15 cellular contexts compared by ENCODE assay signal in the genomic region with DNA sequence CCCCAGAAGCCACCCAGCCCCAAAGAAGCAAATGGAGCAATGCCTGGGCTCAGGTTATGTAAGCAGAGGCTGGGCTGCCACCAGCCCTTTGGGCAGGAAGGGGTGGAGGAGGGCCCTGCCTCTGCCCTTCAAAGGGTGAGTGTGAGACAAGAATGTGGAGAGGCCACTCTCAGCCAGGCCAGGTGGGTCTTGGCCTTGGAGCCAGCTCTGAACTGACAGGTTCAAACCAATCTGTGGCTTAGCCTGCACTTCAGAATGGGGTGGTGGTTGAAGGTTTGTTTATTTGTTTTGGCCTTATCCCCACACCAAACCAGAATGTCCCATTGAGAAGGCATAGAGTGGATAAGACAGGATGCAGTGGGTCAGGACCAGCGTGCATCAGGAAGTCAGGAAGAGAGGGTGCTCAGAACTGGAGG. TPM values are rescaled to one million over a fixed set of nuclear protein-coding genes. Genes with fewer than 3 reads are reported as not detected.
DNase-seq lines count a peak whose midpoint lies in the region; ATAC-seq and TF ChIP-seq lines count a peak whose summit lies in the region.
"Had no signal": no experiment of that assay in that cellular context is flagged by ENCODE, and none has a peak within 500 bp of the region (broad histone marks: within the 10 kb centered on the region; RNA-seq: fewer than 3 reads in every experiment).

No MANE protein-coding gene starts in this region.

- H3K4me1 ChIP-seq in foreskin keratinocyte (peaks cover 38% of the 10 kb centered on the region), heart right ventricle (peaks cover 0 to 5% (median 0%) of the 10 kb centered on the region in 9 donors)
- H3K4me1 ChIP-seq in CD8-positive, alpha-beta T cell (ENCODE audit: insufficient read depth, low read length): no peaks in the 10 kb centered on the region

- no peak overlapping the region for H3K27ac ChIP-seq in foreskin keratinocyte
- no peak overlapping the region for H3K27ac ChIP-seq in heart right ventricle
- H3K27ac ChIP-seq in CD8-positive, alpha-beta T cell (ENCODE audit: low read depth, low read length): no peak overlapping the region

- 57 to 69% methylated on average over 1 of the region's 1 CpG for WGBS in heart right ventricle, 2 donors

- H3K9me3 Mint-ChIP-seq in HFFc6: peaks cover 3% of the 10 kb centered on the region
- no peaks in the 10 kb centered on the region for H3K9me3 Mint-ChIP-seq in CD8-positive, alpha-beta T cell
- H3K9me3 Mint-ChIP-seq: activated T-cell treated with anti-CD3 and anti-CD28 coated beads, Interleukin-2, amount 50 U/mL, for 4 hours; CD8-positive, alpha-beta memory T cell had no signal

- H3K9me3 ChIP-seq in heart right ventricle: no peaks in the 10 kb centered on the region
- H3K9me3 ChIP-seq in CD8-positive, alpha-beta T cell (ENCODE audit: low read length): no peaks in the 10 kb centered on the region

- H3K36me3 Mint-ChIP-seq in HFFc6 (ENCODE audit: low read depth): peaks cover 4% of the 10 kb centered on the region
- H3K36me3 Mint-ChIP-seq in CD8-positive, alpha-beta T cell: no peaks in the 10 kb centered on the region
- H3K36me3 Mint-ChIP-seq: CD8-positive, alpha-beta memory T cell had no signal

- DNase-seq in HFF-Myc (ENCODE audit: extremely low read depth, low read depth) (peak; percentile 7), SW480 (ENCODE audit: low spot score) (peak; percentile 89), foreskin keratinocyte (peak; percentile 25 to 39), ureter (ENCODE audit: low spot score) (peak; percentile 76), heart right ventricle (no peak), HFFc6 (no peak)
- no peak for DNase-seq in CD8-positive, alpha-beta T cell
- DNase-seq: activated T-cell treated with anti-CD3 and anti-CD28 coated beads, Interleukin-2, amount 50 U/mL, for 4 hours; amygdala; CD8-positive, alpha-beta memory T cell; effector CD4-positive, alpha-beta T cell; NCI-H226 had no signal

- no peak overlapping the region for H3K4me3 Mint-ChIP-seq in HFFc6
- H3K4me3 Mint-ChIP-seq in CD8-positive, alpha-beta T cell: no peak overlapping the region
- H3K4me3 Mint-ChIP-seq: activated T-cell treated with anti-CD3 and anti-CD28 coated beads, Interleukin-2, amount 50 U/mL, for 4 hours; CD8-positive, alpha-beta memory T cell had no signal

- POLR2A ChIA-PET in CD8-positive, alpha-beta T cell (lab: Charles Lee): no interaction called here

- CTCF ChIA-PET in CD8-positive, alpha-beta T cell (lab: Charles Lee): interaction anchor here (1.7 to 4.4 kb wide), 2 partner anchors 19 to 91 kb away, joined by 4 to 25 read pairs; no protein-coding TSS in a partner anchor

- TF ChIP-seq CTCF in HFF-Myc (IDR thresholded peaks at IDR 0.05; ENCODE audit: low read depth, low read length, missing control alignments): no peak
- no peak for TF ChIP-seq CTCF in foreskin keratinocyte (conservative IDR thresholded peaks at IDR 0.05)
- no peak for TF ChIP-seq CTCF in heart right ventricle (IDR thresholded peaks at IDR 0.05)
- no peak for TF ChIP-seq CTCF in HFFc6 (IDR thresholded peaks at IDR 0.05)
- TF ChIP-seq CTCF in CD8-positive, alpha-beta T cell (IDR thresholded peaks at IDR 0.05): no peak

- H3K27me3 Mint-ChIP-seq in HFFc6 (ENCODE audit: insufficient read depth): peaks cover 3% of the 10 kb centered on the region; the same call in 1 of the 2 replicates
- H3K27me3 Mint-ChIP-seq in CD8-positive, alpha-beta T cell (ENCODE audit: low read depth): peaks cover 3% of the 10 kb centered on the region

- H3K4me1 Mint-ChIP-seq in HFFc6 (ENCODE audit: low read depth): peaks cover 47% of the 10 kb centered on the region
- H3K4me1 Mint-ChIP-seq in CD8-positive, alpha-beta T cell (ENCODE audit: low read depth): peaks cover 2% of the 10 kb centered on the region

- no peak overlapping the region for H3K27ac Mint-ChIP-seq in HFFc6
- H3K27ac Mint-ChIP-seq in CD8-positive, alpha-beta T cell: no peak overlapping the region
- H3K27ac Mint-ChIP-seq: CD8-positive, alpha-beta memory T cell had no signal

- no peaks in the 10 kb centered on the region for H3K36me3 ChIP-seq in heart right ventricle
- no peaks in the 10 kb centered on the region for H3K36me3 ChIP-seq in CD8-positive, alpha-beta T cell (ENCODE audit: insufficient read depth, low read length)

- H3K4me3 ChIP-seq in HFF-Myc (replicated peaks; ENCODE audit: low read depth, low read length): no peak overlapping the region
- no peak overlapping the region for H3K4me3 ChIP-seq in heart right ventricle
- H3K4me3 ChIP-seq in CD8-positive, alpha-beta T cell (ENCODE audit: low read depth, low read length): no peak overlapping the region

- no peak for ATAC-seq in foreskin keratinocyte
- no peak for ATAC-seq in heart right ventricle
- no peak for ATAC-seq in CD8-positive, alpha-beta T cell
- ATAC-seq: activated T-cell treated with anti-CD3 and anti-CD28 coated beads, Interleukin-2, amount 50 U/mL, for 4 hours had no signal

- H3K27me3 ChIP-seq in foreskin keratinocyte: no peaks in the 10 kb centered on the region
- no peaks in the 10 kb centered on the region for H3K27me3 ChIP-seq in heart right ventricle
- H3K27me3 ChIP-seq in CD8-positive, alpha-beta T cell (ENCODE audit: insufficient read depth, low read length): no peaks in the 10 kb centered on the region

- intact Hi-C loops in heart right ventricle (cut with DNase I): no loop called here
- intact Hi-C loops in CD8-positive, alpha-beta T cell (cut with DNase I, micrococcal nuclease): no loop called here

RNA-seq across cellular contexts. Expression of gene C1orf116, which starts 29.8 kb away (rescaled TPM):
- 76.9 and 78.2 TPM in 2 replicates for total RNA-seq in foreskin keratinocyte
- 56.6 and 69.5 TPM in 2 replicates for polyA plus RNA-seq in foreskin keratinocyte
- total RNA-seq in ureter: 45.7 TPM
- total RNA-seq in heart right ventricle: 1 to 10 TPM in 1 of 10 donors, under 1 TPM in 9; 0.36 to 1.5 (median 0.65) TPM
- polyA plus RNA-seq in heart right ventricle: under 1 TPM; 0.07 to 0.16 TPM
- total RNA-seq in HFFc6 (2021; fragmentation: NEBNext Ultra II Directional; extraction: Animal tissue kit (Norgen Biotek cat#: 25700)): under 1 TPM; 0.02 to 0.09 (median 0.06) TPM
- under 1 TPM; 0.27 to 0.31 TPM for total RNA-seq in CD8-positive, alpha-beta T cell
- total RNA-seq: CD8-positive, alpha-beta memory T cell; skeletal muscle tissue; T-helper 1 cell treated with Interleukin-12 subunit alpha and Interleukin-12 subunit beta and Interleukin-4 antibody, amounts not matched to agents 30 ng/mL and 1 ng/mL, for 36 hours had no signal
- polyA plus RNA-seq: CD8-positive, alpha-beta memory T cell; neural cell had no signal

RNA-seq across cellular contexts. Expression of gene FCAMR, which starts 32.5 kb away (rescaled TPM):
- not detected in 2 replicates for total RNA-seq in foreskin keratinocyte
- not detected in 2 replicates for polyA plus RNA-seq in foreskin keratinocyte
- not detected for total RNA-seq in ureter
- not detected for total RNA-seq in heart right ventricle
- polyA plus RNA-seq in heart right ventricle: not detected
- total RNA-seq in HFFc6 (2021; fragmentation: NEBNext Ultra II Directional; extraction: Animal tissue kit (Norgen Biotek cat#: 25700)): not detected
- not detected for total RNA-seq in CD8-positive, alpha-beta T cell
- total RNA-seq: activated T-cell treated with anti-CD3 and anti-CD28 coated beads, Interleukin-2, amount 50 U/mL, for 4 hours; CD8-positive, alpha-beta memory T cell; skeletal muscle tissue had no signal
- polyA plus RNA-seq: CD8-positive, alpha-beta memory T cell; neural cell had no signal

RNA-seq across cellular contexts. Expression of gene YOD1, which starts 48.3 kb away (rescaled TPM):
- total RNA-seq in foreskin keratinocyte: 9.3 and 9.6 TPM in 2 replicates
- polyA plus RNA-seq in foreskin keratinocyte: 1.8 and 2.3 TPM in 2 replicates
- total RNA-seq in ureter: 9.8 TPM
- 1 to 10 TPM; 4.1 to 9.1 (median 5.9) TPM for total RNA-seq in heart right ventricle
- 1 to 10 TPM; 2.6 to 3.7 TPM for polyA plus RNA-seq in heart right ventricle
- 10 to 100 TPM in 1 of 6 experiments, 1 to 10 TPM in 5; 6.5 to 10.6 (median 7.1) TPM for total RNA-seq in HFFc6 (2021; fragmentation: NEBNext Ultra II Directional; extraction: Animal tissue kit (Norgen Biotek cat#: 25700))
- total RNA-seq in CD8-positive, alpha-beta T cell: 10 to 100 TPM; 18.9 to 19.3 TPM

RNA-seq across cellular contexts. Expression of gene PFKFB2, which starts 50.3 kb away (rescaled TPM):
- total RNA-seq in foreskin keratinocyte (12.1 and 12.5 TPM in 2 replicates), ureter (27.0 TPM), heart right ventricle (100 to 1,000 TPM in 5 of 10 donors, 10 to 100 TPM in 5; 45.3 to 161 (median 89.5) TPM)
- polyA plus RNA-seq in foreskin keratinocyte (2.6 and 3.1 TPM in 2 replicates), heart right ventricle (10 to 100 TPM in 1 of 2 donors, 1 to 10 TPM in 1; 5.2 to 41.4 TPM)
- total RNA-seq in HFFc6 (2021; fragmentation: NEBNext Ultra II Directional; extraction: Animal tissue kit (Norgen Biotek cat#: 25700)): 1 to 10 TPM; 2.5 to 7.0 (median 3.2) TPM
- total RNA-seq in CD8-positive, alpha-beta T cell: 1 to 10 TPM; 8.1 to 8.5 TPM

RNA-seq across cellular contexts. Expression of gene PIGR, which starts 56.5 kb away (rescaled TPM):
- total RNA-seq in foreskin keratinocyte (not detected in 2 replicates), ureter (670 TPM), heart right ventricle (under 1 TPM in 2 of 10 donors, not detected in 8; 0.10 to 0.11 TPM)
- polyA plus RNA-seq in foreskin keratinocyte (not detected in 2 replicates), heart right ventricle (under 1 TPM in 1 of 2 donors, not detected in 1; 0.01 TPM)
- total RNA-seq in HFFc6 (2021; fragmentation: NEBNext Ultra II Directional; extraction: Animal tissue kit (Norgen Biotek cat#: 25700)): under 1 TPM in 2 of 6 experiments, not detected in 4; 0.14 to 0.26 TPM
- total RNA-seq in CD8-positive, alpha-beta T cell: not detected
- polyA plus RNA-seq: CD8-positive, alpha-beta memory T cell; neural cell had no signal

Comparison
In these comparisons a context has a peak if more than half of its experiments do, and no peak if none do; other contexts are left out.
1. DNase-seq: peak in HFF-Myc (single experiment), SW480 (single experiment), foreskin keratinocyte (2 of 2) and ureter (single experiment); none in heart right ventricle (0 of 2), HFFc6 (single experiment) and CD8-positive, alpha-beta T cell (0 of 7).
2. RNA of gene C1orf116, which starts 29.8 kb away (total RNA-seq): 76.9 to 78.2 TPM in foreskin keratinocyte and 45.7 TPM in ureter (single experiment); 0.36 to 1.5 TPM in heart right ventricle, 0.27 to 0.31 TPM in CD8-positive, alpha-beta T cell and 0.02 to 0.09 TPM in HFFc6; every median in the first group is over 10 times any median in the second.